Comparison of ENCODE assay signal across 20 cellular contexts in genomic region chr18:10284571-10285282, GRCh38.
DNase-seq lines count a peak whose midpoint lies in the region; ATAC-seq lines count a peak whose summit lies in the region.
"Had no signal": no experiment of that assay in that cellular context is flagged by ENCODE, and none has a peak within 500 bp of the region (broad histone marks: within the 10 kb centered on the region; RNA-seq: fewer than 3 reads in every experiment).

No MANE protein-coding gene starts in this region.

- peaks cover 6% of the 10 kb centered on the region for H3K9me3 Mint-ChIP-seq in natural killer cell treated with Interleukin-12 subunit alpha and Interleukin-12 subunit beta and Interleukin-15 and Interleukin-18, amount 100 ng/mL, for 72 hours
- peaks cover 9% of the 10 kb centered on the region for H3K9me3 Mint-ChIP-seq in activated T-helper 1 cell treated with anti-CD3 and anti-CD28 coated beads, Interleukin-12 subunit alpha, Interleukin-12 subunit beta, Interleukin-2, Interleukin-4 antibody, amounts not matched to agents 30 ng/mL and 10 ng/mL and 1 ng/mL, durations not matched to agents 14 hours and 24 hours and 36 hours

- peaks cover 74 to 91% (median 80%) of the 10 kb centered on the region in 10 experiments for H3K4me1 ChIP-seq in BLaER1 treated with 17β-estradiol and CSF1 and Interleukin-3, amounts not matched to agents 10 nM and 100 nM
- peaks cover 3% of the 10 kb centered on the region for H3K4me1 ChIP-seq in iPS-15b (ENCODE audit: control insufficient read depth, insufficient read depth, low read length)
- H3K4me1 ChIP-seq: sigmoid colon, thyroid gland had no signal

- H4K20me1 ChIP-seq in BLaER1 treated with 17β-estradiol and CSF1 and Interleukin-3, amounts not matched to agents 10 nM and 100 nM: no peaks in the 10 kb centered on the region

- peaks cover 15 to 25% (median 23%) of the 10 kb centered on the region in 11 experiments for H3K9me3 ChIP-seq in BLaER1 treated with 17β-estradiol and CSF1 and Interleukin-3, amounts not matched to agents 10 nM and 100 nM (replicated peaks in 1 of 11)
- H3K9me3 ChIP-seq in SK-N-MC (ENCODE audit: low read depth, low read length): no peaks in the 10 kb centered on the region; the same call in 1 of the 2 replicates
- peaks cover 5% of the 10 kb centered on the region for H3K9me3 ChIP-seq in iPS-15b (ENCODE audit: control insufficient read depth, insufficient read depth, low read length)
- H3K9me3 ChIP-seq: thyroid gland had no signal

- H3K9ac ChIP-seq in BLaER1 treated with 17β-estradiol and CSF1 and Interleukin-3, amounts not matched to agents 10 nM and 100 nM: peak overlapping the region in 10 of 11 experiments; percentile 20 to 74 (median 64); a peak in 18 of 22 replicates
- H3K9ac ChIP-seq in SK-N-MC (ENCODE audit: insufficient read length): no peak overlapping the region
- H3K9ac ChIP-seq in iPS-15b (ENCODE audit: low read depth, low read length): peak overlapping the region; percentile 8

- H3K36me3 ChIP-seq in BLaER1 treated with 17β-estradiol and CSF1 and Interleukin-3, amounts not matched to agents 10 nM and 100 nM: peaks cover 0 to 12% (median 0%) of the 10 kb centered on the region in 11 experiments; a peak in 4 of 22 replicates
- no peaks in the 10 kb centered on the region for H3K36me3 ChIP-seq in SK-N-MC (ENCODE audit: insufficient read depth, low read length)
- H3K36me3 ChIP-seq in iPS-15b (ENCODE audit: control insufficient read depth, insufficient read depth, low read length): no peaks in the 10 kb centered on the region
- H3K36me3 ChIP-seq: heart left ventricle, sigmoid colon, thyroid gland, WERI-Rb-1 had no signal

- H3K27ac ChIP-seq in BLaER1 treated with 17β-estradiol and CSF1 and Interleukin-3, amounts not matched to agents 10 nM and 100 nM: peak overlapping the region; percentile 33 to 95 (median 83)
- H3K27ac ChIP-seq in SK-N-MC (peak overlapping the region; percentile 93; the same call in 1 of the 2 replicates), skin epidermis (peak overlapping the region in 16 of 21 experiments; percentile 19 to 86 (median 50))
- H3K27ac ChIP-seq: sigmoid colon, thyroid gland, WERI-Rb-1 had no signal

- no peak for ATAC-seq in natural killer cell treated with Interleukin-12 subunit alpha and Interleukin-12 subunit beta and Interleukin-15 and Interleukin-18, amount 100 ng/mL, for 72 hours
- ATAC-seq in HG03280 (IDR thresholded peaks at IDR 0.05; ENCODE audit: unreplicated experiment): no peak
- no peak for ATAC-seq in GM21423 (IDR thresholded peaks at IDR 0.05; ENCODE audit: unreplicated experiment)
- ATAC-seq: stimulated activated naive CD8-positive, alpha-beta T cell treated with anti-CD3 and anti-CD28 coated beads, Interleukin-15, amount 100 ng/mL, for 72 hours had no signal

- no peaks in the 10 kb centered on the region for H3K4me1 Mint-ChIP-seq in natural killer cell treated with Interleukin-12 subunit alpha and Interleukin-12 subunit beta and Interleukin-15 and Interleukin-18, amount 100 ng/mL, for 72 hours (ENCODE audit: low read depth in 2 of 2)
- H3K4me1 Mint-ChIP-seq in activated T-helper 1 cell treated with anti-CD3 and anti-CD28 coated beads, Interleukin-12 subunit alpha, Interleukin-12 subunit beta, Interleukin-2, Interleukin-4 antibody, amounts not matched to agents 30 ng/mL and 10 ng/mL and 1 ng/mL, durations not matched to agents 14 hours and 24 hours and 36 hours (ENCODE audit: low read depth): no peaks in the 10 kb centered on the region

- no peak for DNase-seq in SK-N-MC (ENCODE audit: low read depth, low spot score)
- no peak for DNase-seq in natural killer cell treated with Interleukin-12 subunit alpha and Interleukin-12 subunit beta and Interleukin-15 and Interleukin-18, amount 100 ng/mL, for 72 hours (ENCODE audit: low spot score)
- no peak for DNase-seq in activated T-helper 1 cell treated with anti-CD3 and anti-CD28 coated beads, Interleukin-12 subunit alpha, Interleukin-12 subunit beta, Interleukin-2, Interleukin-4 antibody, amounts not matched to agents 30 ng/mL and 10 ng/mL and 1 ng/mL, durations not matched to agents 14 hours and 24 hours and 36 hours (ENCODE audit: low spot score)
- DNase-seq: activated CD4-positive, alpha-beta T cell treated with anti-CD3 and anti-CD28 coated beads, Interleukin-2, amount 10 ng/mL, durations not matched to agents 24 days and 14 days; activated naive CD4-positive, alpha-beta T cell; activated T-cell treated with anti-CD3 and anti-CD28 coated beads, Interleukin-2, amount 50 U/mL, for 24 hours; H9; heart left ventricle; mammary epithelial cell; NCI-H1436; Right ventricle myocardium superior; sigmoid colon; stimulated activated naive CD8-positive, alpha-beta T cell treated with anti-CD3 and anti-CD28 coated beads, Interleukin-15, amount 100 ng/mL, for 72 hours; thyroid gland; WERI-Rb-1 had no signal

- H3K27me3 ChIP-seq in BLaER1 treated with 17β-estradiol and CSF1 and Interleukin-3, amounts not matched to agents 10 nM and 100 nM: no peaks in the 10 kb centered on the region
- no peaks in the 10 kb centered on the region for H3K27me3 ChIP-seq in iPS-15b (ENCODE audit: control insufficient read depth, insufficient read depth, low read length)
- H3K27me3 ChIP-seq: heart left ventricle, sigmoid colon, thyroid gland had no signal

- H3K4me3 Mint-ChIP-seq in natural killer cell treated with Interleukin-12 subunit alpha and Interleukin-12 subunit beta and Interleukin-15 and Interleukin-18, amount 100 ng/mL, for 72 hours: no peak overlapping the region
- no peak overlapping the region for H3K4me3 Mint-ChIP-seq in activated T-helper 1 cell treated with anti-CD3 and anti-CD28 coated beads, Interleukin-12 subunit alpha, Interleukin-12 subunit beta, Interleukin-2, Interleukin-4 antibody, amounts not matched to agents 30 ng/mL and 10 ng/mL and 1 ng/mL, durations not matched to agents 14 hours and 24 hours and 36 hours
- H3K4me3 Mint-ChIP-seq: activated CD4-positive, alpha-beta T cell treated with anti-CD3 and anti-CD28 coated beads, Interleukin-2, amount 10 ng/mL, durations not matched to agents 24 days and 14 days; activated T-cell treated with anti-CD3 and anti-CD28 coated beads, Interleukin-2, amount 50 U/mL, for 24 hours; H9; stimulated activated naive CD8-positive, alpha-beta T cell treated with anti-CD3 and anti-CD28 coated beads, Interleukin-15, amount 100 ng/mL, for 72 hours had no signal

- H3K27me3 Mint-ChIP-seq in natural killer cell treated with Interleukin-12 subunit alpha and Interleukin-12 subunit beta and Interleukin-15 and Interleukin-18, amount 100 ng/mL, for 72 hours: peaks cover 0 to 3% of the 10 kb centered on the region in 2 donors
- peaks cover 4% of the 10 kb centered on the region for H3K27me3 Mint-ChIP-seq in activated T-helper 1 cell treated with anti-CD3 and anti-CD28 coated beads, Interleukin-12 subunit alpha, Interleukin-12 subunit beta, Interleukin-2, Interleukin-4 antibody, amounts not matched to agents 30 ng/mL and 10 ng/mL and 1 ng/mL, durations not matched to agents 14 hours and 24 hours and 36 hours (ENCODE audit: insufficient read depth)
- H3K27me3 Mint-ChIP-seq: stimulated activated naive CD8-positive, alpha-beta T cell treated with anti-CD3 and anti-CD28 coated beads, Interleukin-15, amount 100 ng/mL, for 72 hours had no signal

- H3K27ac Mint-ChIP-seq in natural killer cell treated with Interleukin-12 subunit alpha and Interleukin-12 subunit beta and Interleukin-15 and Interleukin-18, amount 100 ng/mL, for 72 hours: no peak overlapping the region
- H3K27ac Mint-ChIP-seq in activated T-helper 1 cell treated with anti-CD3 and anti-CD28 coated beads, Interleukin-12 subunit alpha, Interleukin-12 subunit beta, Interleukin-2, Interleukin-4 antibody, amounts not matched to agents 30 ng/mL and 10 ng/mL and 1 ng/mL, durations not matched to agents 14 hours and 24 hours and 36 hours: no peak overlapping the region
- H3K27ac Mint-ChIP-seq: activated CD4-positive, alpha-beta T cell treated with anti-CD3 and anti-CD28 coated beads, Interleukin-2, amount 10 ng/mL, durations not matched to agents 24 days and 14 days; activated T-cell treated with anti-CD3 and anti-CD28 coated beads, Interleukin-2, amount 50 U/mL, for 24 hours; stimulated activated naive CD8-positive, alpha-beta T cell treated with anti-CD3 and anti-CD28 coated beads, Interleukin-15, amount 100 ng/mL, for 72 hours had no signal

- peak overlapping the region; percentile 1 to 47 (median 38); a peak in 14 of 20 replicates for H3K4me3 ChIP-seq in BLaER1 treated with 17β-estradiol and CSF1 and Interleukin-3, amounts not matched to agents 10 nM and 100 nM
- H3K4me3 ChIP-seq in SK-N-MC (peak overlapping the region; percentile 64), iPS-15b (ENCODE audit: low read depth, low read length) (no peak overlapping the region), skin epidermis (no peak overlapping the region)
- H3K4me3 ChIP-seq: heart left ventricle, sigmoid colon, thyroid gland had no signal

- intact Hi-C loops in activated T-helper 1 cell treated with anti-CD3 and anti-CD28 coated beads, Interleukin-12 subunit alpha, Interleukin-12 subunit beta, Interleukin-2, Interleukin-4 antibody, amounts not matched to agents 30 ng/mL and 10 ng/mL and 1 ng/mL, durations not matched to agents 14 hours and 24 hours and 36 hours (cut with micrococcal nuclease): no loop called here

- peak overlapping the region; percentile 76 to 95 (median 87) for H3K4me2 ChIP-seq in BLaER1 treated with 17β-estradiol and CSF1 and Interleukin-3, amounts not matched to agents 10 nM and 100 nM

- no peaks in the 10 kb centered on the region for H3K36me3 Mint-ChIP-seq in natural killer cell treated with Interleukin-12 subunit alpha and Interleukin-12 subunit beta and Interleukin-15 and Interleukin-18, amount 100 ng/mL, for 72 hours
- H3K36me3 Mint-ChIP-seq in activated T-helper 1 cell treated with anti-CD3 and anti-CD28 coated beads, Interleukin-12 subunit alpha, Interleukin-12 subunit beta, Interleukin-2, Interleukin-4 antibody, amounts not matched to agents 30 ng/mL and 10 ng/mL and 1 ng/mL, durations not matched to agents 14 hours and 24 hours and 36 hours (ENCODE audit: low read depth): no peaks in the 10 kb centered on the region

Comparison
In these comparisons a context has a peak if more than half of its experiments do, and no peak if none do; other contexts are left out.
1. H3K4me3 ChIP-seq: peak in BLaER1 treated with 17β-estradiol and CSF1 and Interleukin-3, amounts not matched to agents 10 nM and 100 nM (10 of 10) and SK-N-MC (single experiment); none in iPS-15b (single experiment) and skin epidermis (0 of 7).
2. Peak in every context shown above with its lines, with median percentiles within 50 percentile points of each other: H3K27ac ChIP-seq.